Comparison of ENCODE assay signal across 20 cellular contexts in the genomic region with DNA sequence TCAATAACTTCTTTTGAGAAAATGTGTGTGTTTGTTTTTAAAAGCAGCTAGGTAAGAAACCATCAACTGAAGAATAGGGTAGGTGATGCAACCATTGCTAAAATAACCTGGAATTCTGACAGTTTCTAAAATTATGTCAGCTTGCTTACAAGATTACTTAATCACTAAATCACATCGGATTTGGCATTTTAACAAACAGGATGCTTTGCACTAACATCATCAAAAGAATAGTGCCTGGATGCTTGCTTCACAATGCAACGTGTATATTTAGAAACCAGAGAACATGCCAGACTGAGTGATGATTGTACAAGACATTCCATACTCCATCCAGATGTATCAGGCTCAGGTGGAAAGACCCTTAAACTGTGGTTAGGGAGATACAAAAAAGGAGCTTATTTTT. TPM values are rescaled to one million over a fixed set of nuclear protein-coding genes. Genes with fewer than 3 reads are reported as not detected.
DNase-seq lines count a peak whose midpoint lies in the region; FAIRE-seq and TF ChIP-seq lines count a peak whose summit lies in the region.
"Had no signal": no experiment of that assay in that cellular context is flagged by ENCODE, and none has a peak within 500 bp of the region (broad histone marks: within the 10 kb centered on the region; RNA-seq: fewer than 3 reads in every experiment).

No MANE protein-coding gene starts in this region.

- H3K9ac ChIP-seq in mesendoderm (ENCODE audit: low read length): no peak overlapping the region
- H3K9ac ChIP-seq: BLaER1 treated with 17β-estradiol and CSF1 and Interleukin-3, amounts not matched to agents 10 nM and 100 nM had no signal

- H3K27ac ChIP-seq in mesendoderm (ENCODE audit: low read depth, low read length): no peak overlapping the region
- H3K27ac ChIP-seq in osteoblast (ENCODE audit: low read depth, low read length): no peak overlapping the region
- H3K27ac ChIP-seq: cardiac muscle cell, tibial nerve had no signal

- H4K8ac ChIP-seq in mesendoderm (ENCODE audit: low read depth, low read length): peak overlapping the region; percentile 13

- no peak overlapping the region for H4K5ac ChIP-seq in mesendoderm (ENCODE audit: low read length)

- H2BK5ac ChIP-seq in mesendoderm (ENCODE audit: low read length): no peak overlapping the region

- no peaks in the 10 kb centered on the region for H3K9me3 ChIP-seq in osteoblast (ENCODE audit: low read depth, low read length)
- H3K9me3 ChIP-seq: BLaER1 treated with 17β-estradiol and CSF1 and Interleukin-3, amounts not matched to agents 10 nM and 100 nM; tibial nerve had no signal

- no peak overlapping the region for H2BK120ac ChIP-seq in mesendoderm (ENCODE audit: low read depth, low read length)

- no peak overlapping the region for H3K4ac ChIP-seq in mesendoderm (ENCODE audit: low read depth, low read length)

- no peaks in the 10 kb centered on the region for H3K79me1 ChIP-seq in mesendoderm (ENCODE audit: low read length)

- H2BK15ac ChIP-seq in mesendoderm (replicated peaks; ENCODE audit: low read depth): no peak overlapping the region

- no peaks in the 10 kb centered on the region for H3K36me3 ChIP-seq in mesendoderm (ENCODE audit: control insufficient read depth, insufficient read depth, low read length)
- H3K36me3 ChIP-seq in osteoblast (ENCODE audit: insufficient read depth, low read length): no peaks in the 10 kb centered on the region
- H3K36me3 ChIP-seq: BLaER1 treated with 17β-estradiol and CSF1 and Interleukin-3, amounts not matched to agents 10 nM and 100 nM; cardiac muscle cell; tibial nerve had no signal

- TF ChIP-seq CTCF in osteoblast (IDR thresholded peaks at IDR 0.05; ENCODE audit: extremely low read depth, low read depth, low read length): no peak

- H2AK5ac ChIP-seq in mesendoderm (ENCODE audit: low read length): no peak overlapping the region

- no peak for DNase-seq in GM18507 (ENCODE audit: extremely low spot score, insufficient read length, low read depth)
- peak; percentile 78 for DNase-seq in NCI-H69 (lab: John Stamatoyannopoulos, UW)
- peak; percentile 67 for DNase-seq in fibroblast of gingiva (ENCODE audit: low read depth)
- DNase-seq in mesendoderm: no peak
- no peak for DNase-seq in NOMO-1 treated with dmso at 0.1 percent for 144 hours (lab: John Stamatoyannopoulos, UW; ENCODE audit: unreplicated experiment)
- DNase-seq in osteoblast (ENCODE audit: insufficient read length, low spot score, missing footprints): no peak
- no peak for DNase-seq in NCI-H1417 treated with DMSO at 0.1 percent for 48 hours (lab: John Stamatoyannopoulos, UW)
- DNase-seq: activated naive CD8-positive, alpha-beta T cell treated with anti-CD3 and anti-CD28 coated beads, Interleukin-2, amount 10 ng/mL, durations not matched to agents 7 days and 5 days; effector CD4-positive, alpha-beta T cell; H9; naive thymus-derived CD4-positive, alpha-beta T cell; NCI-H1048; NCI-H2171 treated with DMSO at 0.1 percent for 48 hours; SIG-M5; stimulated activated naive B cell treated with anti-CD40 and anti-IgM and Interleukin-4, amounts not matched to agents 10 μg/mL and 1 μg/mL and 100 μg/mL, for 72 hours; T-helper 17 cell had no signal

- no peak overlapping the region for H3K4me3 ChIP-seq in mesendoderm (ENCODE audit: low read length)
- no peak overlapping the region for H3K4me3 ChIP-seq in osteoblast (ENCODE audit: insufficient read depth, low read length)
- H3K4me3 ChIP-seq: BLaER1 treated with 17β-estradiol and CSF1 and Interleukin-3, amounts not matched to agents 10 nM and 100 nM; cardiac muscle cell; K562; tibial nerve had no signal

- peak; percentile 9 for FAIRE-seq in GM18507 (lab: Jason Lieb, UNC)
- FAIRE-seq: K562 had no signal

- no CpG with 5 or more reads among the region's 2 CpGs for WGBS in mesendoderm (ENCODE audit: extremely low coverage, insufficient coverage, low lambda C conversion rate)

- no peak overlapping the region for H2AFZ ChIP-seq in osteoblast (ENCODE audit: low read length)

- no peak overlapping the region for H3K4me2 ChIP-seq in mesendoderm (ENCODE audit: low read length)
- no peak overlapping the region for H3K4me2 ChIP-seq in osteoblast (ENCODE audit: insufficient read depth, low read length)

- H3K79me2 ChIP-seq in mesendoderm (ENCODE audit: control insufficient read depth, insufficient read depth, low read length) (no peaks in the 10 kb centered on the region), osteoblast (ENCODE audit: insufficient read depth, low read length) (peaks cover 8% of the 10 kb centered on the region)

- no peak overlapping the region for H3K23ac ChIP-seq in mesendoderm (ENCODE audit: low read length)

- H3K27me3 ChIP-seq in mesendoderm (ENCODE audit: insufficient read depth, low read length, poor library complexity) (no peaks in the 10 kb centered on the region), osteoblast (ENCODE audit: insufficient read depth, low read length) (no peaks in the 10 kb centered on the region)
- H3K27me3 ChIP-seq: BLaER1 treated with 17β-estradiol and CSF1 and Interleukin-3, amounts not matched to agents 10 nM and 100 nM; cardiac muscle cell; tibial nerve had no signal

- no peaks in the 10 kb centered on the region for H4K20me1 ChIP-seq in osteoblast (ENCODE audit: insufficient read depth, low read length)

- H3K56ac ChIP-seq in mesendoderm (ENCODE audit: low read length): no peak overlapping the region

- no peak overlapping the region for H3K18ac ChIP-seq in mesendoderm (ENCODE audit: low read length)

- H3K4me1 ChIP-seq in mesendoderm (ENCODE audit: control insufficient read depth, low read depth, low read length): peaks cover 5% of the 10 kb centered on the region
- H3K4me1 ChIP-seq in osteoblast (ENCODE audit: insufficient read depth, low read length): no peaks in the 10 kb centered on the region

RNA-seq across cellular contexts. Expression of gene PAM, which starts 43.9 kb away (rescaled TPM):
- 23.6 TPM for polyA plus RNA-seq in mesendoderm (2013, experiment 1 of 2)
- 26.8 TPM for polyA plus RNA-seq in mesendoderm (2013, experiment 2 of 2)
- total RNA-seq in osteoblast: 248 and 254 TPM in 2 replicates

Comparison
In these comparisons a context has a peak if more than half of its experiments do, and no peak if none do; other contexts are left out.
1. DNase-seq: peak in NCI-H69 (single experiment) and fibroblast of gingiva (single experiment); none in GM18507 (single experiment), mesendoderm (single experiment), NOMO-1 treated with dmso at 0.1 percent for 144 hours (single experiment), osteoblast (single experiment) and NCI-H1417 treated with DMSO at 0.1 percent for 48 hours (single experiment).